ENCODE assay signal across 35 cellular contexts in genomic region chr5:142330444-142330843, GRCh38.
"Had no signal": no experiment of that assay in that cellular context is flagged by ENCODE, and none has a peak within 500 bp of the region (broad histone marks: within the 10 kb centered on the region; RNA-seq: fewer than 3 reads in every experiment).

No MANE protein-coding gene starts in this region.

- H3K9me3 ChIP-seq: ascending aorta had no signal

- H3K4me1 Mint-ChIP-seq: central memory CD8-positive, alpha-beta T cell had no signal

- H3K27me3 ChIP-seq: ascending aorta, cardiac muscle cell had no signal

- H3K36me3 Mint-ChIP-seq: activated CD4-positive, alpha-beta memory T cell treated with anti-CD3 and anti-CD28 coated beads for 36 hours; activated naive CD4-positive, alpha-beta T cell treated with anti-CD3 and anti-CD28 coated beads, Interleukin-2, amount 10 ng/mL, durations not matched to agents 7 days and 5 days; activated naive CD4-positive, alpha-beta T cell treated with anti-CD3 and anti-CD28 coated beads, Interleukin-2, amount 50 U/mL, for 24 hours; activated naive CD8-positive, alpha-beta T cell; activated naive CD8-positive, alpha-beta T cell treated with anti-CD3 and anti-CD28 coated beads, Interleukin-2, amount 10 ng/mL, durations not matched to agents 7 days and 5 days; brain had no signal

- H3K27ac ChIP-seq: ascending aorta, cardiac muscle cell, VCaP had no signal

- H3K36me3 ChIP-seq: ascending aorta, cardiac muscle cell had no signal

- DNase-seq: activated CD4-positive, alpha-beta memory T cell treated with anti-CD3 and anti-CD28 coated beads for 36 hours; activated CD4-positive, alpha-beta T cell treated with anti-CD3 and anti-CD28 coated beads for 1 hour; activated CD4-positive, alpha-beta T cell treated with anti-CD3 and anti-CD28 coated beads for 36 hours; activated CD4-positive, alpha-beta T cell treated with anti-CD3 and anti-CD28 coated beads, Interleukin-2, amount 10 ng/mL, durations not matched to agents 24 days and 14 days; activated CD4-positive, alpha-beta T cell treated with anti-CD3 and anti-CD28 coated beads, Interleukin-2, amount 50 U/mL, for 1 hour; activated CD4-positive, alpha-beta T cell treated with anti-CD3 and anti-CD28 coated beads, Interleukin-2, amount 50 U/mL, for 4 hours; activated CD4-positive, CD25-positive, alpha-beta regulatory T cell; activated CD8-positive, alpha-beta memory T cell treated with anti-CD3 and anti-CD28 coated beads, Interleukin-2, amount 50 U/mL, for 48 hours; activated CD8-positive, alpha-beta T cell treated with anti-CD3 and anti-CD28 coated beads for 36 hours; activated effector memory CD4-positive, alpha-beta T cell treated with Interleukin-2 at 50 U/mL for 16 hours; activated gamma-delta T cell; activated naive CD4-positive, alpha-beta T cell treated with anti-CD3 and anti-CD28 coated beads, Interleukin-2, amount 10 ng/mL, durations not matched to agents 7 days and 5 days; activated naive CD4-positive, alpha-beta T cell treated with Interleukin-2 at 50 U/mL for 16 hours; activated naive CD8-positive, alpha-beta T cell treated with anti-CD3 and anti-CD28 coated beads, Interleukin-2, amount 10 ng/mL, durations not matched to agents 7 days and 5 days; activated naive CD8-positive, alpha-beta T cell treated with anti-CD3 and anti-CD28 coated beads, Interleukin-2, amount 50 U/mL, for 24 hours; activated T-cell treated with anti-CD3 and anti-CD28 coated beads, Interleukin-2, amount 50 U/mL, for 24 hours; activated T-cell treated with anti-CD3 and anti-CD28 coated beads, Interleukin-2, amount 50 U/mL, for 48 hours; amygdala; anterior cingulate cortex; caudate nucleus; cerebellar nuclear complex; T-helper 1 cell; T-helper 2 cell; T-helper 9 cell had no signal

- ATAC-seq: activated CD4-positive, alpha-beta T cell treated with anti-CD3 and anti-CD28 coated beads for 36 hours; activated CD4-positive, CD25-positive, alpha-beta regulatory T cell treated with anti-CD3 and anti-CD28 coated beads, Interleukin-2, amount 50 U/mL, for 24 hours; activated CD8-positive, alpha-beta T cell treated with anti-CD3 and anti-CD28 coated beads for 36 hours; activated naive CD8-positive, alpha-beta T cell treated with anti-CD3 and anti-CD28 coated beads, Interleukin-2, amount 50 U/mL, for 24 hours had no signal

- H3K4me3 Mint-ChIP-seq: activated CD4-positive, alpha-beta memory T cell treated with anti-CD3 and anti-CD28 coated beads for 36 hours; activated CD4-positive, alpha-beta T cell treated with anti-CD3 and anti-CD28 coated beads for 36 hours; activated CD4-positive, alpha-beta T cell treated with anti-CD3 and anti-CD28 coated beads, Interleukin-2, amount 10 ng/mL, durations not matched to agents 24 days and 14 days; activated CD8-positive, alpha-beta T cell treated with anti-CD3 and anti-CD28 coated beads for 36 hours; activated naive CD4-positive, alpha-beta T cell treated with anti-CD3 and anti-CD28 coated beads, Interleukin-2, amount 10 ng/mL, durations not matched to agents 7 days and 5 days; activated naive CD4-positive, alpha-beta T cell treated with anti-CD3 and anti-CD28 coated beads, Interleukin-2, amount 50 U/mL, for 24 hours; activated naive CD8-positive, alpha-beta T cell; activated naive CD8-positive, alpha-beta T cell treated with anti-CD3 and anti-CD28 coated beads, Interleukin-2, amount 10 ng/mL, durations not matched to agents 7 days and 5 days; activated naive CD8-positive, alpha-beta T cell treated with anti-CD3 and anti-CD28 coated beads, Interleukin-2, amount 50 U/mL, for 24 hours; activated T-cell treated with anti-CD3 and anti-CD28 coated beads, Interleukin-2, amount 50 U/mL, for 24 hours; brain; central memory CD8-positive, alpha-beta T cell; T-helper 1 cell treated with Interleukin-12 subunit alpha and Interleukin-12 subunit beta and Interleukin-4 antibody, amounts not matched to agents 30 μg/mL and 1 μg/mL, for 36 hours; T-helper 2 cell treated with Interferon-gamma antibody and Interleukin-4, amounts not matched to agents 5 μg/mL and 100 μg/mL, for 36 hours had no signal

- H3K9me3 Mint-ChIP-seq: activated CD4-positive, alpha-beta memory T cell treated with anti-CD3 and anti-CD28 coated beads for 36 hours; activated CD4-positive, alpha-beta T cell treated with anti-CD3 and anti-CD28 coated beads, Interleukin-2, amount 10 ng/mL, durations not matched to agents 24 days and 14 days; activated CD8-positive, alpha-beta T cell treated with anti-CD3 and anti-CD28 coated beads for 36 hours; activated naive CD4-positive, alpha-beta T cell treated with anti-CD3 and anti-CD28 coated beads, Interleukin-2, amount 10 ng/mL, durations not matched to agents 7 days and 5 days; activated naive CD4-positive, alpha-beta T cell treated with anti-CD3 and anti-CD28 coated beads, Interleukin-2, amount 50 U/mL, for 24 hours; activated naive CD8-positive, alpha-beta T cell treated with anti-CD3 and anti-CD28 coated beads, Interleukin-2, amount 10 ng/mL, durations not matched to agents 7 days and 5 days; activated naive CD8-positive, alpha-beta T cell treated with anti-CD3 and anti-CD28 coated beads, Interleukin-2, amount 50 U/mL, for 24 hours; activated T-cell treated with anti-CD3 and anti-CD28 coated beads, Interleukin-2, amount 50 U/mL, for 24 hours; activated T-helper 2 cell treated with anti-CD3 and anti-CD28 coated beads, Interferon-gamma antibody, Interleukin-2, Interleukin-4, amounts not matched to agents 10 μg/mL and 5 μg/mL and 100 μg/mL, durations not matched to agents 14 hours and 24 hours and 36 hours; central memory CD8-positive, alpha-beta T cell; T-helper 1 cell treated with Interleukin-12 subunit alpha and Interleukin-12 subunit beta and Interleukin-4 antibody, amounts not matched to agents 30 μg/mL and 1 μg/mL, for 36 hours; T-helper 2 cell treated with Interferon-gamma antibody and Interleukin-4, amounts not matched to agents 5 μg/mL and 100 μg/mL, for 36 hours had no signal

- H3K4me3 ChIP-seq: ascending aorta, cardiac muscle cell had no signal

- H3K27ac Mint-ChIP-seq: activated CD4-positive, alpha-beta memory T cell treated with anti-CD3 and anti-CD28 coated beads for 36 hours; activated CD4-positive, alpha-beta T cell treated with anti-CD3 and anti-CD28 coated beads for 36 hours; activated CD4-positive, alpha-beta T cell treated with anti-CD3 and anti-CD28 coated beads, Interleukin-2, amount 10 ng/mL, durations not matched to agents 24 days and 14 days; activated CD8-positive, alpha-beta T cell treated with anti-CD3 and anti-CD28 coated beads for 36 hours; activated naive CD4-positive, alpha-beta T cell treated with anti-CD3 and anti-CD28 coated beads, Interleukin-2, amount 10 ng/mL, durations not matched to agents 7 days and 5 days; activated naive CD4-positive, alpha-beta T cell treated with anti-CD3 and anti-CD28 coated beads, Interleukin-2, amount 50 U/mL, for 24 hours; activated naive CD8-positive, alpha-beta T cell; activated naive CD8-positive, alpha-beta T cell treated with anti-CD3 and anti-CD28 coated beads, Interleukin-2, amount 10 ng/mL, durations not matched to agents 7 days and 5 days; activated naive CD8-positive, alpha-beta T cell treated with anti-CD3 and anti-CD28 coated beads, Interleukin-2, amount 50 U/mL, for 24 hours; activated T-cell treated with anti-CD3 and anti-CD28 coated beads, Interleukin-2, amount 50 U/mL, for 24 hours; activated T-helper 2 cell treated with anti-CD3 and anti-CD28 coated beads, Interferon-gamma antibody, Interleukin-2, Interleukin-4, amounts not matched to agents 10 μg/mL and 5 μg/mL and 100 μg/mL, durations not matched to agents 14 hours and 24 hours and 36 hours; brain; T-helper 1 cell treated with Interleukin-12 subunit alpha and Interleukin-12 subunit beta and Interleukin-4 antibody, amounts not matched to agents 30 μg/mL and 1 μg/mL, for 36 hours; T-helper 2 cell treated with Interferon-gamma antibody and Interleukin-4, amounts not matched to agents 5 μg/mL and 100 μg/mL, for 36 hours had no signal
